ENCODE assay signal across 29 cellular contexts in the genomic region with DNA sequence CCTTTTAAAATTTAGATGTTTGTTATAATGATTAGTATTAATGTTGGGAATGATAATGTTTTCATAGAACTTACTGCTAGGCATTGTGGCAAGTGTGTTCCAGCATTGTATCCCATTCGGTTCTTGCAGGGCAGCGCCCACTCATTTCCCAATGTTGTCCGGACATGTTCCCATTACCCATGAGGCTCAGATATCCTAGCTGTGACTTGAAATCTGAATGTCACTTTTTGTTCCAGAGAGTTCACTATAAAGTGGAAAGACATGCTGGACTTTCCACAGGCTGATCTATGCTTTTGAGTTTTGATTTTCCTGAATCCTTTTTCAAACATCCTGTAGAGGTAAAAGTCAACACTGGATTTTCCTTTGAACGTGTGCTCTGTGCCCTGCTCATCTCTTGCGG.
"Had no signal": no experiment of that assay in that cellular context is flagged by ENCODE, and none has a peak within 500 bp of the region (broad histone marks: within the 10 kb centered on the region; RNA-seq: fewer than 3 reads in every experiment).

No MANE protein-coding gene starts in this region.

- H3K27ac Mint-ChIP-seq: activated CD4-positive, alpha-beta memory T cell treated with anti-CD3 and anti-CD28 coated beads for 36 hours; activated CD4-positive, alpha-beta T cell treated with anti-CD3 and anti-CD28 coated beads, Interleukin-2, amount 10 ng/mL, durations not matched to agents 24 days and 14 days; activated naive CD4-positive, alpha-beta T cell treated with anti-CD3 and anti-CD28 coated beads for 36 hours; activated naive CD8-positive, alpha-beta T cell treated with anti-CD3 and anti-CD28 coated beads for 36 hours; activated T-helper 1 cell treated with anti-CD3 and anti-CD28 coated beads, Interleukin-12 subunit alpha, Interleukin-12 subunit beta, Interleukin-2, Interleukin-4 antibody, amounts not matched to agents 30 ng/mL and 10 ng/mL and 1 ng/mL, durations not matched to agents 14 hours and 24 hours and 36 hours; natural killer cell; T-helper 1 cell treated with Interleukin-12 subunit alpha and Interleukin-12 subunit beta and Interleukin-4 antibody, amounts not matched to agents 30 μg/mL and 1 μg/mL, for 36 hours had no signal

- H3K36me3 Mint-ChIP-seq: activated CD4-positive, alpha-beta memory T cell treated with anti-CD3 and anti-CD28 coated beads for 36 hours; activated naive CD8-positive, alpha-beta T cell treated with anti-CD3 and anti-CD28 coated beads for 36 hours; natural killer cell had no signal

- H3K27ac ChIP-seq: adrenal gland, brain microvascular endothelial cell, neutrophil, testis, WERI-Rb-1 had no signal

- H3K36me3 ChIP-seq: adrenal gland, brain microvascular endothelial cell, neutrophil, WERI-Rb-1 had no signal

- DNase-seq: activated CD4-positive, alpha-beta memory T cell treated with anti-CD3 and anti-CD28 coated beads for 36 hours; activated CD4-positive, alpha-beta T cell treated with anti-CD3 and anti-CD28 coated beads, Interleukin-2, amount 10 ng/mL, durations not matched to agents 24 days and 14 days; activated CD4-positive, CD25-positive, alpha-beta regulatory T cell treated with anti-CD3 and anti-CD28 coated beads, Interleukin-2, amount 50 U/mL, for 72 hours; activated CD8-positive, alpha-beta memory T cell treated with anti-CD3 and anti-CD28 coated beads, Interleukin-2, amount 50 U/mL, for 4 hours; activated effector memory CD4-positive, alpha-beta T cell treated with anti-CD3 and anti-CD28 coated beads, Interleukin-2, amount 50 U/mL, for 16 hours; activated naive CD4-positive, alpha-beta T cell treated with anti-CD3 and anti-CD28 coated beads for 36 hours; activated naive CD8-positive, alpha-beta T cell treated with anti-CD3 and anti-CD28 coated beads for 36 hours; activated T-cell treated with anti-CD3 and anti-CD28 coated beads, Interleukin-2, amount 50 U/mL, for 1 hour; aorta; brain microvascular endothelial cell; effector CD8-positive, alpha-beta T cell; foreskin fibroblast; kidney glomerular epithelial cell; natural killer cell; SK-N-SH; stimulated activated CD4-positive, alpha-beta T cell treated with anti-CD3 and anti-CD28 coated beads, Interleukin-12 subunit alpha, Interleukin-12 subunit beta, amount 100 ng/mL, for 4 hours; stimulated activated CD4-positive, alpha-beta T cell treated with anti-CD3 and anti-CD28 coated beads, Interleukin-4, amount 100 ng/mL, for 1 hour; stimulated activated naive CD8-positive, alpha-beta T cell treated with anti-CD3 and anti-CD28 coated beads, Interleukin-15, Interleukin-2, amounts not matched to agents 100 U/mL and 50 U/mL, for 24 hours; SW 1271; T-helper 9 cell; testis; trophoblast cell; WERI-Rb-1 had no signal

- H3K27me3 ChIP-seq: adrenal gland, brain microvascular endothelial cell, neutrophil, testis had no signal

- H3K4me1 ChIP-seq: testis had no signal

- H3K4me1 Mint-ChIP-seq: activated CD4-positive, alpha-beta T cell treated with anti-CD3 and anti-CD28 coated beads, Interleukin-2, amount 10 ng/mL, durations not matched to agents 24 days and 14 days; activated naive CD8-positive, alpha-beta T cell treated with anti-CD3 and anti-CD28 coated beads for 36 hours; natural killer cell had no signal

- H3K9me3 Mint-ChIP-seq: activated CD4-positive, alpha-beta memory T cell treated with anti-CD3 and anti-CD28 coated beads for 36 hours had no signal

- H3K27me3 Mint-ChIP-seq: activated CD4-positive, alpha-beta memory T cell treated with anti-CD3 and anti-CD28 coated beads for 36 hours; activated CD4-positive, alpha-beta T cell treated with anti-CD3 and anti-CD28 coated beads, Interleukin-2, amount 10 ng/mL, durations not matched to agents 24 days and 14 days; activated naive CD8-positive, alpha-beta T cell treated with anti-CD3 and anti-CD28 coated beads for 36 hours had no signal

- H3K9me3 ChIP-seq: adrenal gland, neutrophil, SK-N-SH, testis had no signal

- H3K4me3 Mint-ChIP-seq: activated CD4-positive, alpha-beta memory T cell treated with anti-CD3 and anti-CD28 coated beads for 36 hours; activated CD4-positive, alpha-beta T cell treated with anti-CD3 and anti-CD28 coated beads, Interleukin-2, amount 10 ng/mL, durations not matched to agents 24 days and 14 days; activated naive CD4-positive, alpha-beta T cell treated with anti-CD3 and anti-CD28 coated beads for 36 hours; activated naive CD8-positive, alpha-beta T cell treated with anti-CD3 and anti-CD28 coated beads for 36 hours; activated T-helper 1 cell treated with anti-CD3 and anti-CD28 coated beads, Interleukin-12 subunit alpha, Interleukin-12 subunit beta, Interleukin-2, Interleukin-4 antibody, amounts not matched to agents 30 ng/mL and 10 ng/mL and 1 ng/mL, durations not matched to agents 14 hours and 24 hours and 36 hours; natural killer cell; T-helper 1 cell treated with Interleukin-12 subunit alpha and Interleukin-12 subunit beta and Interleukin-4 antibody, amounts not matched to agents 30 μg/mL and 1 μg/mL, for 36 hours had no signal

- ATAC-seq: natural killer cell; sciatic nerve; stimulated activated naive CD8-positive, alpha-beta T cell treated with anti-CD3 and anti-CD28 coated beads, Interleukin-15, Interleukin-2, amounts not matched to agents 100 U/mL and 50 U/mL, for 24 hours had no signal

- H3K4me3 ChIP-seq: adrenal gland, skin epidermis, testis had no signal
